ENCODE assay signal across 9 cellular contexts in the genomic region with DNA sequence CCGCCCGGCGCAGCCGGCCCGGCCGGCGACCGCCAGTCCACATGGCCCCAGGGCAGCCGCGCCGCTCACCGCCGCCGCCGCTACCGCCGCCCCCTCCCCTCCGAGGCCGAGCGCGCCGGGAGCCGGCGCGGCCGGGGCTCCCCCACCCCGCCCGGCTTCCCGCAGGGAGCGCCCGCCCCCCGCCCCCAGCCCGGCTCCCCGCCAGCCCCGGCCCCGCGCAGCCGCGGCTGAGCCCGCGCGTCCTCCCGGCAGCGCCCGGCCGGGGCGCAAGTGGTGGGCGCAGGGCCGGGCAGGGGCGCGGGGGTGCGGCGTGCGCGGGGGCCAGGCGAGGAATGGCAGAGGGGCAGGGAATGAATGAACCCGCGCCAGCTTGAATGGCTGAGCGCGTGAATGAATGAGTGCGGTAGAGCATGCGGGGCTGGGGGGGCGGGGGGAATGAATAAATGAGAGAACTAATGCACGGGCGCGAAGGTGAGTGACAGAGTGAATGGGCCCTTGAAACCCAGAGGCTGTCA. TPM values are rescaled to one million over a fixed set of nuclear protein-coding genes. Genes with fewer than 3 reads are reported as not detected.
A peak's percentile ranks its signal among the peaks of the same experiment; 100 is the strongest.
DNase-seq lines count a peak whose midpoint lies in the region; ATAC-seq and TF ChIP-seq lines count a peak whose summit lies in the region.
"Had no signal": no experiment of that assay in that cellular context is flagged by ENCODE, and none has a peak within 500 bp of the region (broad histone marks: within the 10 kb centered on the region; RNA-seq: fewer than 3 reads in every experiment).

A gene with protein sequence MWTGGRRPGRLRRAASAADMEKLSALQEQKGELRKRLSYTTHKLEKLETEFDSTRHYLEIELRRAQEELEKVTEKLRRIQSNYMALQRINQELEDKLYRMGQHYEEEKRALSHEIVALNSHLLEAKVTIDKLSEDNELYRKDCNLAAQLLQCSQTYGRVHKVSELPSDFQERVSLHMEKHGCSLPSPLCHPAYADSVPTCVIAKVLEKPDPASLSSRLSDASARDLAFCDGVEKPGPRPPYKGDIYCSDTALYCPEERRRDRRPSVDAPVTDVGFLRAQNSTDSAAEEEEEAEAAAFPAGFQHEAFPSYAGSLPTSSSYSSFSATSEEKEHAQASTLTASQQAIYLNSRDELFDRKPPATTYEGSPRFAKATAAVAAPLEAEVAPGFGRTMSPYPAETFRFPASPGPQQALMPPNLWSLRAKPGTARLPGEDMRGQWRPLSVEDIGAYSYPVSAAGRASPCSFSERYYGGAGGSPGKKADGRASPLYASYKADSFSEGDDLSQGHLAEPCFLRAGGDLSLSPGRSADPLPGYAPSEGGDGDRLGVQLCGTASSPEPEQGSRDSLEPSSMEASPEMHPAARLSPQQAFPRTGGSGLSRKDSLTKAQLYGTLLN (minus strand): TSS at position 170 of the 515 bp plus-strand sequence. CDS start 127 bp downstream, at position 43.

- no peaks in the 10 kb centered on the region for H3K4me1 Mint-ChIP-seq in progenitor cell of endocrine pancreas (ENCODE audit: low read depth)
- H3K4me1 Mint-ChIP-seq: activated B cell treated with CpG ODN at 0.5 μM for 24 hours had no signal

- in situ Hi-C loops in SK-MEL-5 (cut with HindIII; ENCODE audit: low pct_unique_long_range_greater_than_20kb, low sequenced_read_pairs) (no loop called here), ACHN (cut with HindIII; ENCODE audit: low pct_ligation_motif_present, low pct_unique_long_range_greater_than_20kb, low sequenced_read_pairs) (no loop called here)

- H3K4me3 ChIP-seq in GM08714 (ENCODE audit: low read length) (peak within 1 kb of the TSS; percentile 13; the same call in 1 of the 2 replicates), foreskin fibroblast (ENCODE audit: low read depth in 1 of 2, low read length in 2 of 2) (peak within 1 kb of the TSS; percentile 44 to 48)

- no peaks in the 10 kb centered on the region for H3K36me3 Mint-ChIP-seq in progenitor cell of endocrine pancreas (ENCODE audit: insufficient read depth)

- H3K4me3 Mint-ChIP-seq in progenitor cell of endocrine pancreas (ENCODE audit: low read depth): peak within 1 kb of the TSS; percentile 65
- H3K4me3 Mint-ChIP-seq: activated B cell treated with CpG ODN at 0.5 μM for 24 hours had no signal

- DNase-seq in SK-MEL-5 (ENCODE audit: low read depth, low spot score) (no peak), foreskin fibroblast (no peak), progenitor cell of endocrine pancreas (ENCODE audit: low spot score, unreplicated experiment) (no peak), ACHN (no peak)

- no peak within 1 kb of the TSS for H3K27ac Mint-ChIP-seq in progenitor cell of endocrine pancreas
- H3K27ac Mint-ChIP-seq: activated B cell treated with CpG ODN at 0.5 μM for 24 hours had no signal

- TF ChIP-seq CTCF in foreskin fibroblast (IDR thresholded peaks at IDR 0.05; ENCODE audit: low read depth, low read length) (no peak), progenitor cell of endocrine pancreas (IDR thresholded peaks at IDR 0.05; ENCODE audit: unreplicated experiment) (no peak)

- no peaks in the 10 kb centered on the region for H3K9me3 Mint-ChIP-seq in progenitor cell of endocrine pancreas (ENCODE audit: low read depth)
- H3K9me3 Mint-ChIP-seq: activated B cell treated with CpG ODN at 0.5 μM for 24 hours had no signal

- peaks cover 77% of the 10 kb centered on the region for H3K27me3 Mint-ChIP-seq in progenitor cell of endocrine pancreas

- no peak for ATAC-seq in GM18498 (IDR thresholded peaks at IDR 0.05; ENCODE audit: unreplicated experiment)
- ATAC-seq in HG03025 (IDR thresholded peaks at IDR 0.05; ENCODE audit: low FRiP score, unreplicated experiment): no peak
- no peak for ATAC-seq in GM21390 (IDR thresholded peaks at IDR 0.05; ENCODE audit: unreplicated experiment)

RNA-seq across cellular contexts. Expression of the gene that starts here (rescaled TPM):
- 5.3 and 10.0 TPM in 2 replicates for total RNA-seq in SK-MEL-5 (2014; rRNA removed; shearing (Covaris generic))
- polyA plus RNA-seq in SK-MEL-5 (2015; cell fraction: cytosol; rRNA removed): 9.1 and 9.7 TPM in 2 replicates
- 21.8 and 38.5 TPM in 2 replicates for polyA plus RNA-seq in SK-MEL-5 (2015; cell fraction: nucleus; rRNA removed)
- 0.58 and 0.65 TPM in 2 replicates for total RNA-seq in progenitor cell of endocrine pancreas
- total RNA-seq: activated B cell treated with CpG ODN at 0.5 μM for 24 hours had no signal
